1 cellular context compared by ENCODE assay signal in the genomic region with DNA sequence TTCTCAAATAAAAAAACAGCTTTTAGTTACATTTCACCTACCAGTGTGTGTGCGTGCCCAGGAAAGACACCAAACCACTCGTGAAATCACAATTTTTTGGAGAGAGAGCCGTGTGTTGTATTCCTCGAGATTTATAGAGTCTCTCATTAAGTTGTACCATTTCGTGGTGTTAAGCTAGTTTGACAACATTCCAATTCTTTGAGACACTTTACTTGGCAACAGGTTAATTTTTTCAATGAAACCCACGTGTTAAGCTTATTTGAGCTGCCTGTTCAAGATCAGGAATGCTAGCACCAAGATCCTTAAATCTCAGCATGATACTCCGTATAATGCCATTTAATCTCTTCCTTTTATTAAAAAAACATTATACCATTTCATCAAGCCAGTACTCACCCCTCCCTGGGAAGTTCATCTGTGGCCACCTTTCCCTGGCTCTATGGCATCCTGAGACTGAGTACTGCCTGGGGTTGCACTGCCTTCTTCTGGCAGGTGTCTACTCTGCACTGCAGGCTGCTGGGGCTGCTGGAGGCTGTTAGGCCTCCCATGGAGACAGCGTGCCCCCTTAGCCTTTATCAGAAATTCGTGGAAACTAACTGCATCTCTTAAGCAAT.
TF ChIP-seq lines count a peak whose summit lies in the region.

No MANE protein-coding gene starts in this region.

TF ChIP-seq in H1, 55 proteins besides CTCF, POLR2A, EP300 and RAD21 (continued from another document):
- TF ChIP-seq EZH2 (IDR thresholded peaks at IDR 0.05; ENCODE audit: low read depth, low read length, severe bottlenecking) (no peak), SIX5 (IDR thresholded peaks at IDR 0.05; ENCODE audit: low read depth, low read length) (no peak)
TF ChIP-seq in H1: peak in this region for 0.
